ENCODE assay signal across 29 cellular contexts in genomic region chr4:153191795-153192363, GRCh38.
"Had no signal": no experiment of that assay in that cellular context is flagged by ENCODE, and none has a peak within 500 bp of the region (broad histone marks: within the 10 kb centered on the region; RNA-seq: fewer than 3 reads in every experiment).

No MANE protein-coding gene starts in this region.

- H3K27me3 ChIP-seq: hepatocyte, stomach, suprapubic skin, tibial artery had no signal

- H3K36me3 Mint-ChIP-seq: activated naive CD4-positive, alpha-beta T cell treated with anti-CD3 and anti-CD28 coated beads, Interleukin-2, amount 50 U/mL, for 72 hours; stimulated activated naive B cell treated with anti-CD40 and anti-IgM and Interleukin-4, amounts not matched to agents 10 μg/mL and 1 μg/mL and 100 μg/mL, for 72 hours had no signal

- H3K9ac ChIP-seq: parathyroid adenoma had no signal

- H3K27me3 Mint-ChIP-seq: activated CD4-positive, alpha-beta memory T cell treated with anti-CD3 and anti-CD28 coated beads, Interleukin-2, amount 10 ng/mL, durations not matched to agents 7 days and 5 days had no signal

- H3K4me1 Mint-ChIP-seq: activated CD4-positive, alpha-beta memory T cell treated with anti-CD3 and anti-CD28 coated beads, Interleukin-2, amount 10 ng/mL, durations not matched to agents 7 days and 5 days; activated CD4-positive, alpha-beta T cell treated with anti-CD3 and anti-CD28 coated beads, Interleukin-2, amount 10 ng/mL, durations not matched to agents 7 days and 5 days; stimulated activated naive B cell treated with anti-CD40 and anti-IgM and Interleukin-4, amounts not matched to agents 10 μg/mL and 1 μg/mL and 100 μg/mL, for 72 hours had no signal

- H3K4me3 Mint-ChIP-seq: activated CD4-positive, alpha-beta memory T cell treated with anti-CD3 and anti-CD28 coated beads, Interleukin-2, amount 10 ng/mL, durations not matched to agents 7 days and 5 days; activated CD4-positive, alpha-beta T cell treated with anti-CD3 and anti-CD28 coated beads, Interleukin-2, amount 10 ng/mL, durations not matched to agents 7 days and 5 days; activated T-cell treated with anti-CD3 and anti-CD28 coated beads, Interleukin-2, amount 50 U/mL, for 72 hours; nephron progenitor cell; stimulated activated naive B cell treated with anti-CD40 and anti-IgM and Interleukin-4, amounts not matched to agents 10 μg/mL and 1 μg/mL and 100 μg/mL, for 72 hours had no signal

- H3K27ac ChIP-seq: hepatocyte, parathyroid adenoma, psoas muscle, stomach, suprapubic skin, tibial artery, WERI-Rb-1 had no signal

- H3K36me3 ChIP-seq: stomach, suprapubic skin, tibial artery, WERI-Rb-1 had no signal

- FAIRE-seq: bronchial epithelial cell, colon, frontal cortex, keratinocyte had no signal

- ATAC-seq: activated naive CD4-positive, alpha-beta T cell treated with anti-CD3 and anti-CD28 coated beads, Interleukin-2, amount 50 U/mL, for 72 hours; activated T-cell treated with anti-CD3 and anti-CD28 coated beads, Interleukin-2, amount 50 U/mL, for 72 hours; left cardiac atrium; left ventricle myocardium superior; psoas muscle; stimulated activated naive B cell treated with anti-CD40 and anti-IgM and Interleukin-4, amounts not matched to agents 10 μg/mL and 1 μg/mL and 100 μg/mL, for 72 hours had no signal

- H3K27ac Mint-ChIP-seq: activated CD4-positive, alpha-beta memory T cell treated with anti-CD3 and anti-CD28 coated beads, Interleukin-2, amount 10 ng/mL, durations not matched to agents 7 days and 5 days; activated CD4-positive, alpha-beta T cell treated with anti-CD3 and anti-CD28 coated beads, Interleukin-2, amount 10 ng/mL, durations not matched to agents 7 days and 5 days; activated naive CD4-positive, alpha-beta T cell treated with anti-CD3 and anti-CD28 coated beads, Interleukin-2, amount 50 U/mL, for 72 hours; activated T-cell treated with anti-CD3 and anti-CD28 coated beads, Interleukin-2, amount 50 U/mL, for 72 hours; nephron progenitor cell; stimulated activated naive B cell treated with anti-CD40 and anti-IgM and Interleukin-4, amounts not matched to agents 10 μg/mL and 1 μg/mL and 100 μg/mL, for 72 hours had no signal

- H3K79me2 ChIP-seq: hepatocyte, parathyroid adenoma had no signal

- H3K4me2 ChIP-seq: hepatocyte had no signal

- H2AFZ ChIP-seq: hepatocyte, parathyroid adenoma had no signal

- H3K9me3 Mint-ChIP-seq: activated CD4-positive, alpha-beta memory T cell treated with anti-CD3 and anti-CD28 coated beads, Interleukin-2, amount 10 ng/mL, durations not matched to agents 7 days and 5 days; activated CD4-positive, alpha-beta T cell treated with anti-CD3 and anti-CD28 coated beads, Interleukin-2, amount 10 ng/mL, durations not matched to agents 7 days and 5 days; activated T-cell treated with anti-CD3 and anti-CD28 coated beads, Interleukin-2, amount 50 U/mL, for 72 hours; nephron progenitor cell; stimulated activated naive B cell treated with anti-CD40 and anti-IgM and Interleukin-4, amounts not matched to agents 10 μg/mL and 1 μg/mL and 100 μg/mL, for 72 hours had no signal

- DNase-seq: activated CD4-positive, alpha-beta memory T cell treated with anti-CD3 and anti-CD28 coated beads, Interleukin-2, amount 10 ng/mL, durations not matched to agents 7 days and 5 days; activated CD4-positive, alpha-beta T cell treated with anti-CD3 and anti-CD28 coated beads, Interleukin-2, amount 10 ng/mL, durations not matched to agents 7 days and 5 days; activated CD4-positive, CD25-positive, alpha-beta regulatory T cell treated with anti-CD3 and anti-CD28 coated beads, Interleukin-2, amount 50 U/mL, for 72 hours; activated naive CD4-positive, alpha-beta T cell; activated T-cell treated with anti-CD3 and anti-CD28 coated beads for 4 hours; activated T-cell treated with anti-CD3 and anti-CD28 coated beads, Interleukin-2, amount 50 U/mL, for 72 hours; dermis blood vessel endothelial cell; effector CD8-positive, alpha-beta T cell; glutamatergic neuron; left cardiac atrium; left ventricle myocardium superior; nephron progenitor cell; occipital lobe; psoas muscle; stimulated activated CD4-positive, alpha-beta T cell treated with anti-CD3 and anti-CD28 coated beads, Interleukin-15, amount 100 ng/mL, for 24 hours; stimulated activated CD4-positive, alpha-beta T cell treated with anti-CD3 and anti-CD28 coated beads, Interleukin-2, amount 100 ng/mL, for 24 hours; stimulated activated naive B cell treated with anti-CD40 and anti-IgM and Interleukin-4, amounts not matched to agents 10 μg/mL and 1 μg/mL and 100 μg/mL, for 72 hours; stomach; T1000; tibial artery; WERI-Rb-1 had no signal

- H3K4me3 ChIP-seq: hepatocyte, psoas muscle, stomach, suprapubic skin, tibial artery had no signal

- H3K4me1 ChIP-seq: parathyroid adenoma, psoas muscle, suprapubic skin, tibial artery had no signal

- H3K9me3 ChIP-seq: psoas muscle, stomach, suprapubic skin, tibial artery had no signal
